ENCODE assay signal across 2 cellular contexts in genomic region chr9:130549093-130549735, GRCh38.
TF ChIP-seq lines count a peak whose summit lies in the region.

No MANE protein-coding gene starts in this region.

TF ChIP-seq in HEK293T, 16 proteins besides CTCF, POLR2A, EP300 and RAD21 (continued from another document):
- TF ChIP-seq SUZ12 (IDR thresholded peaks at IDR 0.05) (no peak), ARNT (IDR thresholded peaks at IDR 0.05) (no peak), NFRKB (IDR thresholded peaks at IDR 0.05) (no peak), PKNOX1 (IDR thresholded peaks at IDR 0.05) (no peak)

TF ChIP-seq in H1, 55 proteins besides CTCF, POLR2A, EP300 and RAD21 (continued from another document):
- TF ChIP-seq ATF3 (IDR thresholded peaks at IDR 0.05; ENCODE audit: insufficient read depth, low read depth, low read length) (peak; percentile 57; the same call in 1 of the 2 replicates), KDM4A (IDR thresholded peaks at IDR 0.05; ENCODE audit: low read depth, low read length, severe bottlenecking) (no peak), CREB1 (IDR thresholded peaks at IDR 0.05) (peak; percentile 66), HDAC6 (IDR thresholded peaks at IDR 0.05; ENCODE audit: low read depth, low read length) (no peak), EGR1 (IDR thresholded peaks at IDR 0.05; ENCODE audit: borderline replicate concordance, low read depth, low read length) (no peak), SIX5 (IDR thresholded peaks at IDR 0.05; ENCODE audit: low read depth, low read length) (peak; percentile 18; the same call in 1 of the 2 replicates), ASH2L (IDR thresholded peaks at IDR 0.05; ENCODE audit: low read length) (no peak), YY1 (IDR thresholded peaks at IDR 0.05; ENCODE audit: low read depth, low read length) (no peak), POU5F1 (IDR thresholded peaks at IDR 0.05; ENCODE audit: low read depth, low read length) (no peak), CBX8 (IDR thresholded peaks at IDR 0.05; ENCODE audit: borderline replicate concordance, low read depth, low read length) (no peak)
